18 cellular contexts compared by ENCODE assay signal in genomic region chr22:33697640-33698039, GRCh38.
DNase-seq lines count a peak whose midpoint lies in the region; ATAC-seq and TF ChIP-seq lines count a peak whose summit lies in the region.
"Had no signal": no experiment of that assay in that cellular context is flagged by ENCODE, and none has a peak within 500 bp of the region (broad histone marks: within the 10 kb centered on the region; RNA-seq: fewer than 3 reads in every experiment).

No MANE protein-coding gene starts in this region.

- peaks cover 0 to 14% (median 10%) of the 10 kb centered on the region in 3 donors for H3K36me3 Mint-ChIP-seq in naive thymus-derived CD8-positive, alpha-beta T cell
- H3K36me3 Mint-ChIP-seq: CD4-positive, CD25-positive, alpha-beta regulatory T cell had no signal

- POLR2A ChIA-PET in naive thymus-derived CD8-positive, alpha-beta T cell (lab: Charles Lee): no interaction called here

- DNase-seq in AG08395 (ENCODE audit: low spot score) (peak; percentile 22), LHCN-M2 (ENCODE audit: low read depth) (peak; percentile 1), choroid plexus epithelial cell (ENCODE audit: low read depth) (peak; percentile 40), osteoblast (ENCODE audit: insufficient read length, low spot score, missing footprints) (peak; percentile 67), lower leg skin (ENCODE audit: low spot score in 2 of 2) (no peak), HK-2 (ENCODE audit: unreplicated experiment) (no peak), NCI-H2107 (lab: John Stamatoyannopoulos, UW) (no peak)
- DNase-seq in naive thymus-derived CD8-positive, alpha-beta T cell: no peak
- DNase-seq: CD4-positive, CD25-positive, alpha-beta regulatory T cell; DMS53; KBM-7; NCI-H1092; NCI-H1694; NCI-H345; NCI-H69; PC-9; SK-N-SH had no signal

- no peak overlapping the region for H3K27ac ChIP-seq in osteoblast (ENCODE audit: low read depth, low read length)
- H3K27ac ChIP-seq: PC-9 had no signal

- H3K4me1 ChIP-seq in osteoblast (ENCODE audit: insufficient read depth, low read length): no peaks in the 10 kb centered on the region

- no peaks in the 10 kb centered on the region for H3K79me2 ChIP-seq in osteoblast (ENCODE audit: insufficient read depth, low read length)

- peaks cover 0 to 11% (median 0%) of the 10 kb centered on the region in 5 donors for H3K27me3 Mint-ChIP-seq in naive thymus-derived CD8-positive, alpha-beta T cell
- H3K27me3 Mint-ChIP-seq: CD4-positive, CD25-positive, alpha-beta regulatory T cell had no signal

- H3K4me2 ChIP-seq in osteoblast (ENCODE audit: insufficient read depth, low read length): no peak overlapping the region
- H3K4me2 ChIP-seq: PC-9, SK-N-SH had no signal

- H3K27me3 ChIP-seq in osteoblast (ENCODE audit: insufficient read depth, low read length): no peaks in the 10 kb centered on the region

- TF ChIP-seq POLR2A in lower leg skin (IDR thresholded peaks at IDR 0.05): no peak

- intact Hi-C loops in lower leg skin (cut with DNase I; ENCODE audit: low total_unique reads): no loop called here

- TF ChIP-seq CTCF in choroid plexus epithelial cell (conservative IDR thresholded peaks at IDR 0.05; ENCODE audit: low read depth, low read length) (no peak), osteoblast (IDR thresholded peaks at IDR 0.05; ENCODE audit: extremely low read depth, low read depth, low read length) (no peak), lower leg skin (IDR thresholded peaks at IDR 0.05) (no peak)

- H4K20me1 ChIP-seq in osteoblast (ENCODE audit: insufficient read depth, low read length): no peaks in the 10 kb centered on the region

- H3K4me3 ChIP-seq in choroid plexus epithelial cell (ENCODE audit: low read depth, low read length) (no peak overlapping the region), osteoblast (ENCODE audit: insufficient read depth, low read length) (no peak overlapping the region), lower leg skin (ENCODE audit: low read depth, poor library complexity, severe bottlenecking) (no peak overlapping the region)
- H3K4me3 ChIP-seq: HAP-1, PC-9 had no signal

- H3K9me3 Mint-ChIP-seq in naive thymus-derived CD8-positive, alpha-beta T cell: peaks cover 3 to 32% (median 14%) of the 10 kb centered on the region in 9 donors

- H3K27ac Mint-ChIP-seq in naive thymus-derived CD8-positive, alpha-beta T cell: no peak overlapping the region
- H3K27ac Mint-ChIP-seq: CD4-positive, CD25-positive, alpha-beta regulatory T cell had no signal

- H3K4me1 Mint-ChIP-seq in naive thymus-derived CD8-positive, alpha-beta T cell: peaks cover 0 to 2% (median 0%) of the 10 kb centered on the region in 4 donors
- H3K4me1 Mint-ChIP-seq: CD4-positive, CD25-positive, alpha-beta regulatory T cell had no signal

- H3K4me3 Mint-ChIP-seq in naive thymus-derived CD8-positive, alpha-beta T cell: no peak overlapping the region
- H3K4me3 Mint-ChIP-seq: CD4-positive, CD25-positive, alpha-beta regulatory T cell had no signal

- no peaks in the 10 kb centered on the region for H3K9me3 ChIP-seq in osteoblast (ENCODE audit: low read depth, low read length)
- H3K9me3 ChIP-seq: HAP-1, SK-N-SH had no signal

- WGBS in lower leg skin, 2 donors: 89 to 91% methylated on average over 4 of the region's 4 CpGs

- H2AFZ ChIP-seq in osteoblast (ENCODE audit: low read length): no peak overlapping the region
- H2AFZ ChIP-seq: PC-9 had no signal

- H3K36me3 ChIP-seq in osteoblast (ENCODE audit: insufficient read depth, low read length): no peaks in the 10 kb centered on the region
- H3K36me3 ChIP-seq: HAP-1 had no signal

- no peak for ATAC-seq in naive thymus-derived CD8-positive, alpha-beta T cell

Comparison
In these comparisons a context has a peak if more than half of its experiments do, and no peak if none do; other contexts are left out.
1. DNase-seq: peak in AG08395 (single experiment), LHCN-M2 (single experiment), choroid plexus epithelial cell (single experiment) and osteoblast (single experiment); none in lower leg skin (0 of 2), HK-2 (single experiment), naive thymus-derived CD8-positive, alpha-beta T cell (0 of 10) and NCI-H2107 (single experiment).